In genomic region chr16:68079616-68080344, GRCh38 we compare ENCODE assay signal across 1 cellular context.
TF ChIP-seq lines count a peak whose summit lies in the region.

No MANE protein-coding gene starts in this region.

TF ChIP-seq in HepG2, 621 proteins besides CTCF, POLR2A, EP300 and RAD21 (continued from another document and continues in another):
- TF ChIP-seq ZBED4 (CRISPR knock-in tag; IDR thresholded peaks at IDR 0.05; ENCODE audit: borderline replicate concordance) = peak; percentile 56
- no peak for TF ChIP-seq ATAD3A (CRISPR knock-in tag; IDR thresholded peaks at IDR 0.05)
- peak; percentile 92 for TF ChIP-seq GATA4 (IDR thresholded peaks at IDR 0.05; ENCODE audit: borderline replicate concordance, low read depth)
- TF ChIP-seq ZNF441 (CRISPR knock-in tag; IDR thresholded peaks at IDR 0.05; ENCODE audit: borderline replicate concordance) = 0 out of 2 replicates have a peak, but pooled peaks have one; percentile 50
- TF ChIP-seq ZNF256 (CRISPR knock-in tag; conservative IDR thresholded peaks at IDR 0.05) = peak; percentile 92
- TF ChIP-seq TAF1 (CRISPR knock-in tag; IDR thresholded peaks at IDR 0.05) = peak; percentile 74
- no peak for TF ChIP-seq PAX8 (CRISPR knock-in tag; IDR thresholded peaks at IDR 0.05; ENCODE audit: borderline replicate concordance)
- no peak for TF ChIP-seq HNRNPUL1 (IDR thresholded peaks at IDR 0.05; ENCODE audit: low read depth, low read length)
- peak; percentile 16 for TF ChIP-seq JARID2 (CRISPR knock-in tag; IDR thresholded peaks at IDR 0.05; ENCODE audit: insufficient replicate concordance)
- TF ChIP-seq ZNF530 (CRISPR knock-in tag; IDR thresholded peaks at IDR 0.05; ENCODE audit: low read depth) = no peak
- no peak for TF ChIP-seq ZNF3 (CRISPR knock-in tag; IDR thresholded peaks at IDR 0.05)
- TF ChIP-seq EZH2 (conservative IDR thresholded peaks at IDR 0.05; ENCODE audit: low read depth, low read length) = no peak
- peak; percentile 71 for TF ChIP-seq ELF1 (CRISPR knock-in tag; IDR thresholded peaks at IDR 0.05)
- peak; percentile 100 for TF ChIP-seq TARDBP (CRISPR knock-in tag; IDR thresholded peaks at IDR 0.05)
- peak; percentile 70 for TF ChIP-seq RBFOX2 (IDR thresholded peaks at IDR 0.05; ENCODE audit: low read depth, low read length)
- TF ChIP-seq ZNF576 (CRISPR knock-in tag; IDR thresholded peaks at IDR 0.05) = no peak
- TF ChIP-seq TP53 (CRISPR knock-in tag; conservative IDR thresholded peaks at IDR 0.05) = peak; percentile 89; the same call in 1 of the 2 replicates
- no peak for TF ChIP-seq ARNT (IDR thresholded peaks at IDR 0.05)
- peak; percentile 92; the same call in 1 of the 2 replicates for TF ChIP-seq ZNF281 (CRISPR knock-in tag; IDR thresholded peaks at IDR 0.05; ENCODE audit: borderline replicate concordance)
- peak; percentile 52 for TF ChIP-seq TEF (CRISPR knock-in tag; IDR thresholded peaks at IDR 0.05)
- TF ChIP-seq POLR2AphosphoS2 (IDR thresholded peaks at IDR 0.05; ENCODE audit: low read depth, low read length) = peak; percentile 56; the same call in 1 of the 2 replicates
- TF ChIP-seq RXRB (CRISPR knock-in tag; IDR thresholded peaks at IDR 0.05; ENCODE audit: borderline replicate concordance) = peak; percentile 95
- TF ChIP-seq ZNF121 (CRISPR knock-in tag; IDR thresholded peaks at IDR 0.05) = no peak
- peak in 1 of 2 experiments; percentile 74; a peak in 2 of 4 replicates for TF ChIP-seq ATF4 (CRISPR knock-in tag; IDR thresholded peaks at IDR 0.05)
- TF ChIP-seq FLYWCH1 (CRISPR knock-in tag; IDR thresholded peaks at IDR 0.05) = no peak
- TF ChIP-seq RFXAP (CRISPR knock-in tag; IDR thresholded peaks at IDR 0.05; ENCODE audit: borderline replicate concordance) = peak; percentile 93
- no peak; the same call in 1 of the 2 replicates for TF ChIP-seq ZNF142 (CRISPR knock-in tag; IDR thresholded peaks at IDR 0.05)
- 0 out of 2 replicates have a peak, but pooled peaks have one; percentile 33 for TF ChIP-seq JUN (CRISPR knock-in tag; IDR thresholded peaks at IDR 0.05)
- peak; percentile 18 for TF ChIP-seq CBX1 (IDR thresholded peaks at IDR 0.05; ENCODE audit: low read depth)
- peak; percentile 96 for TF ChIP-seq BRD4 (CRISPR knock-in tag; IDR thresholded peaks at IDR 0.05)
- no peak for TF ChIP-seq MTF2 (CRISPR knock-in tag; IDR thresholded peaks at IDR 0.05; ENCODE audit: borderline replicate concordance)
- TF ChIP-seq LCORL (IDR thresholded peaks at IDR 0.05) = no peak
- peak; percentile 98 for TF ChIP-seq LCORL (CRISPR knock-in tag; IDR thresholded peaks at IDR 0.05)
- TF ChIP-seq ZNF276 (CRISPR knock-in tag; IDR thresholded peaks at IDR 0.05; ENCODE audit: low read depth) = no peak
- TF ChIP-seq ZNF18 (CRISPR knock-in tag; IDR thresholded peaks at IDR 0.05; ENCODE audit: insufficient replicate concordance) = peak; percentile 97
- TF ChIP-seq HCFC1 (IDR thresholded peaks at IDR 0.05; ENCODE audit: low read depth, low read length) = 0 out of 2 replicates have a peak, but pooled peaks have one; percentile 15
- no peak for TF ChIP-seq ZNF724P (CRISPR knock-in tag; IDR thresholded peaks at IDR 0.05; ENCODE audit: borderline replicate concordance)
- TF ChIP-seq RORA (CRISPR knock-in tag; IDR thresholded peaks at IDR 0.05) = no peak
- no peak for TF ChIP-seq TOE1 (CRISPR knock-in tag; IDR thresholded peaks at IDR 0.05)
- TF ChIP-seq ATF5 (CRISPR knock-in tag; IDR thresholded peaks at IDR 0.05; ENCODE audit: low read depth) = no peak
- TF ChIP-seq ZNF569 (CRISPR knock-in tag; IDR thresholded peaks at IDR 0.05; ENCODE audit: borderline replicate concordance) = no peak
- TF ChIP-seq FOSL1 (CRISPR knock-in tag; IDR thresholded peaks at IDR 0.05; ENCODE audit: borderline replicate concordance) = 0 out of 2 replicates have a peak, but pooled peaks have one; percentile 23
